8 cellular contexts compared by ENCODE assay signal in the genomic region with DNA sequence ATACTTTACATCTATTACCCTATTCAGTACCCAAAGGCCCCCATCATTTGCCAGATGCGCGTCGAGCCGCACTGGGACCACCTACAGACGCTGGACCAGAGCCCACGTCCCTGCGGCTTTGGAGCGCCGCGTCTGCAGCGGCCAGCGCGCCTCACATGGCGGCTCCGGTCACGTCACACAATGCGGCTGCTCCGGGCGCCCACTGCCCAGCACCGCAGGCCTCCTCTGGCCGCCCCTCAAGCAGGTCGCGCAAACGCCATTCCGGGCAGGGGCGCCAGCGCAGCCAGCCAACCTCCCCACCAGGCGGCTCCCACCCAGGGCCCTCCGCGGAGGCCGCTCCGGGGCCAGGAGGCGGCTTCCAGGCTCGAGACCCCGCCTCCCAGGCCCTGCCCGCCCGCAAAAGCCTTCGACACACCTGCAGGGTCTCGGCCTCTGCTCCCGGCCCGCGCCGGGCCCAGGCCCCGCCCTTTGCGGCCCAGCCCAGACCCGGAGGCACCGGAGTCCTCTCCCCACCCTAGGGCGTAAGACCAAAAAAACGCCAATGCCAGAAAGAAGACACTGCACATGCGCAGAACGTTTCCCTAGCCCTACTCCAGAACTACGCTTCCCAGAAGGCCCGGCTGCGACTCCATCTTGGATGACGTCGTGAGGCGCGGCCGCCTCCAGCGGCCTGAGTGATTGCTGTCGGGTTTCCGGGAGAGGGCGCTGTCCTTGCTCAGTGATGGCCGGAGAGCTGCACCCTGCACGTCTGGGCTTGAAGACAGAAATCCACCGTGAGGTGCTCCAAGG. TPM values are rescaled to one million over a fixed set of nuclear protein-coding genes. Genes with fewer than 3 reads are reported as not detected.
DNase-seq lines count a peak whose midpoint lies in the region; ATAC-seq and TF ChIP-seq lines count a peak whose summit lies in the region.

A gene (minus strand): TSS at position 557 of the 789 bp plus-strand sequence. CDS start 4,925 bp downstream, outside the sequence.

- peak within 1 kb of the TSS; percentile 89 to 97 for H3K27ac Mint-ChIP-seq in natural killer cell

- no peaks in the 10 kb centered on the region for H3K27me3 Mint-ChIP-seq in natural killer cell (ENCODE audit: low read depth in 2 of 2)

- peak within 1 kb of the TSS; percentile 92 for H3K4me3 Mint-ChIP-seq in natural killer cell

- H3K9me3 Mint-ChIP-seq in natural killer cell, result no peaks in the 10 kb centered on the region

- TF ChIP-seq CTCF in LNCAP (IDR thresholded peaks at IDR 0.05) (peak; percentile 92), natural killer cell (IDR thresholded peaks at IDR 0.05) (peak; percentile 80)

- ATAC-seq in natural killer cell, result peak; percentile 92 to 98 (median 94)

- no peaks in the 10 kb centered on the region for H3K36me3 Mint-ChIP-seq in natural killer cell

- peaks cover 25 to 38% of the 10 kb centered on the region in 2 donors for H3K4me1 Mint-ChIP-seq in natural killer cell

- intact Hi-C loops in natural killer cell (cut with micrococcal nuclease), result loop anchor here (1.0 to 2.0 kb wide), 5 partner anchors 34 to 426 kb away; a partner anchor contains a TSS

- DNase-seq in ELF-1 (ENCODE audit: low read depth, low spot score), result peak; percentile 100
- peak; percentile 78 for DNase-seq in GOT3 (lab: John Stamatoyannopoulos, UW)
- peak; percentile 97 for DNase-seq in RPMI8226
- DNase-seq in activated T-helper 9 cell treated with anti-CD3 and anti-CD28 coated beads, Interleukin-2, amount 50 U/mL, for 16 hours (ENCODE audit: low read depth), result peak; percentile 95
- DNase-seq in fibroblast of peridontal ligament (ENCODE audit: extremely low read depth), result peak; percentile 99
- peak; percentile 90 for DNase-seq in natural killer cell
- peak; percentile 98 for DNase-seq in stimulated activated naive CD4-positive, alpha-beta T cell treated with Interleukin-2 at 50 U/mL for 16 hours (lab: John Stamatoyannopoulos, UW)

RNA-seq across cellular contexts. Expression of the gene that starts here (rescaled TPM):
- total RNA-seq in natural killer cell, result 10 to 100 TPM in 1 of 3 donors, 1 to 10 TPM in 2; 7.8 to 11.1 (median 8.8) TPM

Comparison
In these comparisons a context has a peak if more than half of its experiments do, and no peak if none do; other contexts are left out.
1. Peak in every context shown above with its lines: DNase-seq and ATAC-seq.